ENCODE assay signal across 8 cellular contexts in genomic region chr1:16440480-16441311, GRCh38. TPM values are rescaled to one million over a fixed set of nuclear protein-coding genes. Genes with fewer than 3 reads are reported as not detected.
DNase-seq lines count a peak whose midpoint lies in the region; ATAC-seq and TF ChIP-seq lines count a peak whose summit lies in the region.

NECAP2 (plus strand) TSS chr1:16440724; CDS start chr1:16440762, 38 bp downstream.

- ATAC-seq in GM18870 (IDR thresholded peaks at IDR 0.05; ENCODE audit: unreplicated experiment) (peak; percentile 74), HG03139 (IDR thresholded peaks at IDR 0.05; ENCODE audit: unreplicated experiment) (peak; percentile 81)

- H3K27ac ChIP-seq in WERI-Rb-1 (peak within 1 kb of the TSS; percentile 76), breast epithelium (peak within 1 kb of the TSS; percentile 81 to 92), iPS-20b (ENCODE audit: low read length) (no peak within 1 kb of the TSS), skin epidermis (peak within 1 kb of the TSS; percentile 32 to 98 (median 90))

- intact Hi-C loops in breast epithelium (cut with DNase I; ENCODE audit: low total_unique reads): no loop called here

- no peaks in the 10 kb centered on the region for H3K9me3 ChIP-seq in WERI-Rb-1 (ENCODE audit: severe bottlenecking)
- H3K9me3 ChIP-seq in breast epithelium: no peaks in the 10 kb centered on the region
- H3K9me3 ChIP-seq in iPS-20b (ENCODE audit: insufficient read depth, low read depth, low read length): no peaks in the 10 kb centered on the region

- peak; percentile 94 for TF ChIP-seq CTCF in WERI-Rb-1 (IDR thresholded peaks at IDR 0.05; ENCODE audit: low read depth, low read length)
- TF ChIP-seq CTCF in breast epithelium (IDR thresholded peaks at IDR 0.05): peak; percentile 61 to 81 (median 81)

- in situ Hi-C loops in ACHN (cut with HindIII; ENCODE audit: low pct_ligation_motif_present, low pct_unique_long_range_greater_than_20kb, low sequenced_read_pairs): no loop called here

- H3K36me3 ChIP-seq in WERI-Rb-1 (peaks cover 29% of the 10 kb centered on the region), breast epithelium (no peaks in the 10 kb centered on the region), iPS-20b (ENCODE audit: insufficient read depth, low read depth, low read length) (peaks cover 22% of the 10 kb centered on the region)

- DNase-seq in ACHN (peak; percentile 88), NCI-H2227 (lab: John Stamatoyannopoulos, UW; ENCODE audit: unreplicated experiment) (peak; percentile 98), WERI-Rb-1 (peak; percentile 94), breast epithelium (ENCODE audit: low spot score in 2 of 2) (peak; percentile 76 to 91)

- no peak for TF ChIP-seq POLR2A in breast epithelium (IDR thresholded peaks at IDR 0.05)

- peaks cover 0 to 6% of the 10 kb centered on the region in 2 donors for H3K4me1 ChIP-seq in breast epithelium
- H3K4me1 ChIP-seq in iPS-20b (ENCODE audit: insufficient read depth, low read length): no peaks in the 10 kb centered on the region

- H3K9ac ChIP-seq in iPS-20b (ENCODE audit: low read depth, low read length): peak within 1 kb of the TSS; percentile 90

- H3K4me3 ChIP-seq in WERI-Rb-1 (ENCODE audit: low read depth, low read length) (peak within 1 kb of the TSS; percentile 82), breast epithelium (peak within 1 kb of the TSS; percentile 95 to 100 (median 97)), iPS-20b (ENCODE audit: low read length) (peak within 1 kb of the TSS; percentile 99), skin epidermis (peak within 1 kb of the TSS; percentile 80 to 97 (median 91))

- H3K27me3 ChIP-seq in WERI-Rb-1 (ENCODE audit: insufficient read depth, low read depth, severe bottlenecking) (no peaks in the 10 kb centered on the region), breast epithelium (no peaks in the 10 kb centered on the region), iPS-20b (ENCODE audit: insufficient read depth, low read length) (no peaks in the 10 kb centered on the region)

RNA-seq across cellular contexts. Expression of gene NECAP2, which starts in this region (rescaled TPM):
- total RNA-seq in breast epithelium: 10 to 100 TPM; 61.2 to 64.0 (median 62.9) TPM
